ENCODE assay signal across 19 cellular contexts in genomic region chr7:2118056-2118455, GRCh38.
"Had no signal": no experiment of that assay in that cellular context is flagged by ENCODE, and none has a peak within 500 bp of the region (broad histone marks: within the 10 kb centered on the region; RNA-seq: fewer than 3 reads in every experiment).

No MANE protein-coding gene starts in this region.

- DNase-seq: activated CD4-positive, alpha-beta T cell treated with anti-CD3 and anti-CD28 coated beads for 1 hour; activated effector memory CD4-positive, alpha-beta T cell treated with anti-CD3 and anti-CD28 coated beads, Interleukin-2, amount 50 U/mL, for 16 hours; activated naive CD4-positive, alpha-beta T cell treated with anti-CD3 and anti-CD28 coated beads, Interleukin-2, amount 50 U/mL, for 16 hours; activated T-cell treated with anti-CD3 and anti-CD28 coated beads, Interleukin-2, amount 50 U/mL, for 72 hours; aorta; heart right ventricle; immature natural killer cell; kidney glomerular epithelial cell; left ventricle myocardium inferior; mucosa of descending colon; naive B cell; nucleus accumbens; posterior cingulate gyrus; spleen; stimulated activated naive CD4-positive, alpha-beta T cell treated with Interleukin-2 at 50 U/mL for 16 hours had no signal

- H3K9me3 ChIP-seq: heart right ventricle, left ventricle myocardium inferior, mucosa of descending colon, spleen, tibial nerve, vagina had no signal

- H3K27ac Mint-ChIP-seq: activated T-cell treated with anti-CD3 and anti-CD28 coated beads, Interleukin-2, amount 50 U/mL, for 72 hours had no signal

- H3K4me3 ChIP-seq: coronary artery, heart right ventricle, left ventricle myocardium inferior, mucosa of descending colon, spleen, tibial nerve, vagina had no signal

- H3K27me3 Mint-ChIP-seq: naive B cell had no signal

- ATAC-seq: activated T-cell treated with anti-CD3 and anti-CD28 coated beads, Interleukin-2, amount 50 U/mL, for 72 hours; esophagus mucosa; heart right ventricle; mucosa of descending colon had no signal

- H3K27me3 ChIP-seq: heart right ventricle, spleen, tibial nerve, vagina had no signal

- H3K27ac ChIP-seq: vagina had no signal

- H3K9me3 Mint-ChIP-seq: activated T-cell treated with anti-CD3 and anti-CD28 coated beads, Interleukin-2, amount 50 U/mL, for 72 hours; immature natural killer cell had no signal

- H3K36me3 Mint-ChIP-seq: naive B cell had no signal

- H3K36me3 ChIP-seq: left ventricle myocardium inferior, vagina had no signal

- H3K4me3 Mint-ChIP-seq: activated T-cell treated with anti-CD3 and anti-CD28 coated beads, Interleukin-2, amount 50 U/mL, for 72 hours; naive B cell had no signal
